13 cellular contexts compared by ENCODE assay signal in the genomic region with DNA sequence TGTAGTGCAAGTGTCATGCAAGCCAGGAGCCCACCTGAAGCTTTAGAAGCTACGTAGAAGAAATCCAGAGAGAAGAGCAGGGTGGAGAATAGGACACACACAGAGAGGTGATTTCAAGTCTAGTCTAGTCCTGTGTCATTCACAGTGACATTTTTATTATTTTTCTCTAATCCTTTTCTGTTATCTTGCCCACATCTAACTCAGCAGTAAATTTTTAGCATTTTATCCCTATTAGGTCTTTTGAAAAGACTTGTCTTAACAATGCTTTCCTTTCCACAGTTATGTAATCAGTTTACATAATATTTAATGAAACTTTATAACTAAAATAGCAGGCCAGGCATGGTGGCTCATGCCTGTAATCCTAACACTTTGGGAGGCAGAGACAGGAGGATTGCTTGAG.
A peak's percentile ranks its signal among the peaks of the same experiment; 100 is the strongest.
DNase-seq lines count a peak whose midpoint lies in the region; ATAC-seq and TF ChIP-seq lines count a peak whose summit lies in the region.
"Had no signal": no experiment of that assay in that cellular context is flagged by ENCODE, and none has a peak within 500 bp of the region (broad histone marks: within the 10 kb centered on the region; RNA-seq: fewer than 3 reads in every experiment).

No MANE protein-coding gene starts in this region.

- H3K27me3 ChIP-seq in WERI-Rb-1 (ENCODE audit: insufficient read depth, low read depth, severe bottlenecking) (no peaks in the 10 kb centered on the region), foreskin keratinocyte (no peaks in the 10 kb centered on the region)
- H3K27me3 ChIP-seq: BLaER1 had no signal

- H3K36me3 ChIP-seq in WERI-Rb-1 = no peaks in the 10 kb centered on the region
- H3K36me3 ChIP-seq: BLaER1 had no signal

- POLR2A ChIA-PET in HEK293T (lab: Yijun Ruan, JAX) = no interaction called here

- no peak for DNase-seq in HEK293T (ENCODE audit: extremely low spot score)
- no peak for DNase-seq in WERI-Rb-1
- DNase-seq in foreskin keratinocyte = peak; percentile 64 to 73
- DNase-seq in NCI-H2107 treated with DMSO at 0.1 percent for 48 hours (lab: John Stamatoyannopoulos, UW; ENCODE audit: unreplicated experiment) = no peak
- DNase-seq in activated T-cell treated with anti-CD3 and anti-CD28 coated beads, Interleukin-2, amount 50 U/mL, for 48 hours = no peak
- no peak for DNase-seq in SIG-M5 treated with dmso at 0.1 percent for 504 hours (lab: John Stamatoyannopoulos, UW; ENCODE audit: unreplicated experiment)
- DNase-seq: AML-193; CD4-positive, alpha-beta memory T cell; DMS153; DMS79; GDM1; H9 had no signal

- TF ChIP-seq CTCF in WERI-Rb-1 (IDR thresholded peaks at IDR 0.05; ENCODE audit: low read depth, low read length) (no peak), foreskin keratinocyte (conservative IDR thresholded peaks at IDR 0.05) (no peak)

- H3K9me3 ChIP-seq in WERI-Rb-1 (ENCODE audit: severe bottlenecking) = no peaks in the 10 kb centered on the region
- H3K9me3 ChIP-seq: BLaER1 had no signal

- CTCF ChIA-PET in HEK293T (lab: Yijun Ruan, JAX) = no interaction called here

- no peak overlapping the region for H3K4me3 ChIP-seq in WERI-Rb-1 (ENCODE audit: low read depth, low read length)
- H3K4me3 ChIP-seq: BLaER1 had no signal

- no peaks in the 10 kb centered on the region for H3K4me1 ChIP-seq in foreskin keratinocyte
- H3K4me1 ChIP-seq: BLaER1 had no signal

- no peak for ATAC-seq in foreskin keratinocyte

- peak overlapping the region; percentile 82 for H3K27ac ChIP-seq in WERI-Rb-1
- H3K27ac ChIP-seq in foreskin keratinocyte = no peak overlapping the region
- H3K27ac ChIP-seq: BLaER1 had no signal

TF ChIP-seq in HEK293T, 16 proteins besides CTCF, POLR2A, EP300 and RAD21:
- TF ChIP-seq, protein P1, sequence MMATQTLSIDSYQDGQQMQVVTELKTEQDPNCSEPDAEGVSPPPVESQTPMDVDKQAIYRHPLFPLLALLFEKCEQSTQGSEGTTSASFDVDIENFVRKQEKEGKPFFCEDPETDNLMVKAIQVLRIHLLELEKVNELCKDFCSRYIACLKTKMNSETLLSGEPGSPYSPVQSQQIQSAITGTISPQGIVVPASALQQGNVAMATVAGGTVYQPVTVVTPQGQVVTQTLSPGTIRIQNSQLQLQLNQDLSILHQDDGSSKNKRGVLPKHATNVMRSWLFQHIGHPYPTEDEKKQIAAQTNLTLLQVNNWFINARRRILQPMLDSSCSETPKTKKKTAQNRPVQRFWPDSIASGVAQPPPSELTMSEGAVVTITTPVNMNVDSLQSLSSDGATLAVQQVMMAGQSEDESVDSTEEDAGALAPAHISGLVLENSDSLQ (IDR thresholded peaks at IDR 0.05) = peak; percentile 76
- no peak for TF ChIP-seq ZNF384 (IDR thresholded peaks at IDR 0.05)
TF ChIP-seq in HEK293T: peak in this region for 1.

Comparison
In these comparisons a context has a peak if more than half of its experiments do, and no peak if none do; other contexts are left out.
1. DNase-seq: peak in foreskin keratinocyte (2 of 2); none in HEK293T (single experiment), WERI-Rb-1 (single experiment), NCI-H2107 treated with DMSO at 0.1 percent for 48 hours (single experiment), activated T-cell treated with anti-CD3 and anti-CD28 coated beads, Interleukin-2, amount 50 U/mL, for 48 hours (0 of 2) and SIG-M5 treated with dmso at 0.1 percent for 504 hours (single experiment).